In genomic region chr7:38561166-38561565, GRCh38 we compare ENCODE assay signal across 26 cellular contexts.
DNase-seq lines count a peak whose midpoint lies in the region; TF ChIP-seq lines count a peak whose summit lies in the region.
"Had no signal": no experiment of that assay in that cellular context is flagged by ENCODE, and none has a peak within 500 bp of the region (broad histone marks: within the 10 kb centered on the region; RNA-seq: fewer than 3 reads in every experiment).

No MANE protein-coding gene starts in this region.

- H4K91ac ChIP-seq in H9 (ENCODE audit: insufficient read length, low read depth, low read length): no peak overlapping the region

- H3K79me2 ChIP-seq in H9 (ENCODE audit: insufficient read depth, low read length): no peaks in the 10 kb centered on the region

- no peak overlapping the region for H2BK5ac ChIP-seq in H9 (ENCODE audit: insufficient read length, low read length)

- H3K18ac ChIP-seq in H9 (ENCODE audit: insufficient read length, low read depth, low read length): no peak overlapping the region

- no CpG with 5 or more reads among the region's 3 CpGs for WGBS in H9 (ENCODE audit: extremely low coverage, insufficient read length, low lambda C conversion rate)
- 89% methylated on average over 3 of the region's 3 CpGs for WGBS in esophagus muscularis mucosa

- H2BK20ac ChIP-seq in H9 (ENCODE audit: low read depth, low read length, poor library complexity, severe bottlenecking): no peak overlapping the region

- H3K4me1 ChIP-seq in H9 (ENCODE audit: insufficient read depth, low read length) (no peaks in the 10 kb centered on the region), esophagus muscularis mucosa (no peaks in the 10 kb centered on the region)
- H3K4me1 ChIP-seq: left ventricle myocardium inferior had no signal

- no peak overlapping the region for H4K8ac ChIP-seq in H9 (replicated peaks; ENCODE audit: insufficient read length, low read depth, low read length)

- H2AFZ ChIP-seq in H9 (ENCODE audit: low read length): no peak overlapping the region

- no peaks in the 10 kb centered on the region for H3K23me2 ChIP-seq in H9 (ENCODE audit: insufficient read length, low read depth, low read length, poor library complexity, severe bottlenecking)

- H3K36me3 Mint-ChIP-seq in H9 (ENCODE audit: insufficient read depth in 1 of 3, low read depth in 3 of 3): no peaks in the 10 kb centered on the region
- H3K36me3 Mint-ChIP-seq: activated naive CD4-positive, alpha-beta T cell treated with anti-CD3 and anti-CD28 coated beads, Interleukin-2, amount 10 ng/mL, durations not matched to agents 7 days and 5 days; immature natural killer cell; natural killer cell; stimulated activated effector memory CD8-positive, alpha-beta T cell treated with anti-CD3 and anti-CD28 coated beads, Interleukin-12 subunit alpha, Interleukin-12 subunit beta, amount 100 ng/mL, for 72 hours; WTC11 had no signal

- peak overlapping the region; percentile 50 for H4K5ac ChIP-seq in H9 (ENCODE audit: insufficient read length, low read depth, low read length)

- H3K4ac ChIP-seq in H9 (ENCODE audit: low read depth, low read length): no peak overlapping the region

- H2AK5ac ChIP-seq in H9 (ENCODE audit: insufficient read length, low read length): no peak overlapping the region

- TF ChIP-seq POLR2A in esophagus muscularis mucosa (IDR thresholded peaks at IDR 0.05; ENCODE audit: low read depth): no peak

- H3K27me3 ChIP-seq in H9 (ENCODE audit: insufficient read depth, low read length): no peaks in the 10 kb centered on the region
- no peaks in the 10 kb centered on the region for H3K27me3 ChIP-seq in esophagus muscularis mucosa

- peaks cover 3 to 6% of the 10 kb centered on the region in 2 experiments; a peak in 2 of 4 replicates for H3K4me1 Mint-ChIP-seq in H9
- H3K4me1 Mint-ChIP-seq: activated naive CD4-positive, alpha-beta T cell treated with anti-CD3 and anti-CD28 coated beads, Interleukin-2, amount 10 ng/mL, durations not matched to agents 7 days and 5 days; immature natural killer cell; natural killer cell; stimulated activated effector memory CD8-positive, alpha-beta T cell treated with anti-CD3 and anti-CD28 coated beads, Interleukin-12 subunit alpha, Interleukin-12 subunit beta, amount 100 ng/mL, for 72 hours had no signal

- no peak overlapping the region for H3T11ph ChIP-seq in H9 (ENCODE audit: low read length)

- H3K4me3 ChIP-seq in AG09309 (ENCODE audit: control insufficient read depth, low read depth, low read length): no peak overlapping the region
- no peak overlapping the region for H3K4me3 ChIP-seq in esophagus muscularis mucosa
- H3K4me3 ChIP-seq: left ventricle myocardium inferior had no signal

- H3K4me2 ChIP-seq in H9 (ENCODE audit: insufficient read depth, insufficient read length, low read length): no peak overlapping the region

- intact Hi-C loops in esophagus muscularis mucosa (cut with DNase I): no loop called here

- H3K9me3 ChIP-seq in H9 (ENCODE audit: control insufficient read depth, low read depth, low read length) (no peaks in the 10 kb centered on the region), esophagus muscularis mucosa (no peaks in the 10 kb centered on the region)
- H3K9me3 ChIP-seq: left ventricle myocardium inferior had no signal

- DNase-seq in AG09309 (ENCODE audit: low read depth): no peak
- DNase-seq in H9: no peak
- DNase-seq in RWPE1 (ENCODE audit: low spot score): peak; percentile 6
- peak; percentile 39 for DNase-seq in esophagus muscularis mucosa (ENCODE audit: extremely low spot score)
- no peak for DNase-seq in NOMO-1 (lab: John Stamatoyannopoulos, UW; ENCODE audit: unreplicated experiment in 2 of 2)
- DNase-seq in inferior parietal cortex (ENCODE audit: extremely low spot score): no peak
- no peak for DNase-seq in SK-N-DZ (ENCODE audit: low spot score)
- DNase-seq in NCI-H446 (lab: John Stamatoyannopoulos, UW): no peak
- DNase-seq: activated naive CD4-positive, alpha-beta T cell treated with anti-CD3 and anti-CD28 coated beads, Interleukin-2, amount 10 ng/mL, durations not matched to agents 7 days and 5 days; central memory CD4-positive, alpha-beta T cell; DND-41; immature natural killer cell; KBM-7; left ventricle myocardium inferior; midbrain; natural killer cell; NCI-H1694 treated with DMSO at 0.1 percent for 48 hours; NCI-H2171; NCI-H526 treated with DMSO at 0.1 percent for 48 hours; retina; stimulated activated CD4-positive, alpha-beta T cell treated with anti-CD3 and anti-CD28 coated beads, Interleukin-2, amount 100 ng/mL, for 48 hours had no signal

- no peak for TF ChIP-seq EP300 in esophagus muscularis mucosa (IDR thresholded peaks at IDR 0.05)

- H3K27ac ChIP-seq in H9 (ENCODE audit: insufficient read length, low read depth, low read length) (no peak overlapping the region), RWPE1 (no peak overlapping the region), esophagus muscularis mucosa (replicated peaks in 1 of 4) (no peak overlapping the region)
- H3K27ac ChIP-seq: C4-2B, left ventricle myocardium inferior had no signal

- H3K27me3 Mint-ChIP-seq in H9 (ENCODE audit: low read depth): no peaks in the 10 kb centered on the region; the same call in 1 of the 2 replicates
- H3K27me3 Mint-ChIP-seq: dendritic cell treated with granulocyte-macrophage colony-stimulating factor and Interleukin-4, amounts not matched to agents 40 ng/mL and 50 ng/mL, for 4 days had no signal

- peaks cover 0 to under 1% of the 10 kb centered on the region in 2 experiments; a peak in 3 of 5 replicates for H3K9me3 Mint-ChIP-seq in H9
- H3K9me3 Mint-ChIP-seq: activated naive CD4-positive, alpha-beta T cell treated with anti-CD3 and anti-CD28 coated beads, Interleukin-2, amount 10 ng/mL, durations not matched to agents 7 days and 5 days; activated T-helper 1 cell treated with anti-CD3 and anti-CD28 coated beads, Interleukin-12 subunit alpha, Interleukin-12 subunit beta, Interleukin-2, Interleukin-4 antibody, amounts not matched to agents 30 ng/mL and 10 ng/mL and 1 ng/mL, durations not matched to agents 14 hours and 24 hours and 36 hours; dendritic cell treated with granulocyte-macrophage colony-stimulating factor and Interleukin-4, amounts not matched to agents 40 ng/mL and 50 ng/mL, for 4 days; natural killer cell; stimulated activated effector memory CD8-positive, alpha-beta T cell treated with anti-CD3 and anti-CD28 coated beads, Interleukin-12 subunit alpha, Interleukin-12 subunit beta, amount 100 ng/mL, for 72 hours had no signal

- H2BK12ac ChIP-seq in H9 (ENCODE audit: insufficient read length, low read depth, low read length): no peak overlapping the region

- no peak overlapping the region for H3K14ac ChIP-seq in H9 (ENCODE audit: insufficient read depth, low read length)

- TF ChIP-seq CTCF in AG09309 (IDR thresholded peaks at IDR 0.05; ENCODE audit: control insufficient read depth, insufficient read depth, low read depth, low read length, missing control alignments): peak; percentile 21
- TF ChIP-seq CTCF in H9 (conservative IDR thresholded peaks at IDR 0.05): no peak
- TF ChIP-seq CTCF in RWPE1 (conservative IDR thresholded peaks at IDR 0.05; ENCODE audit: low read depth): no peak
- TF ChIP-seq CTCF in esophagus muscularis mucosa (IDR thresholded peaks at IDR 0.05): no peak

- CTCF ChIA-PET in RWPE1 (lab: Yijun Ruan, JAX): no interaction called here

- no peak overlapping the region for H3K27ac Mint-ChIP-seq in H9
- H3K27ac Mint-ChIP-seq: activated naive CD4-positive, alpha-beta T cell treated with anti-CD3 and anti-CD28 coated beads, Interleukin-2, amount 10 ng/mL, durations not matched to agents 7 days and 5 days; activated T-helper 1 cell treated with anti-CD3 and anti-CD28 coated beads, Interleukin-12 subunit alpha, Interleukin-12 subunit beta, Interleukin-2, Interleukin-4 antibody, amounts not matched to agents 30 ng/mL and 10 ng/mL and 1 ng/mL, durations not matched to agents 14 hours and 24 hours and 36 hours; dendritic cell treated with granulocyte-macrophage colony-stimulating factor and Interleukin-4, amounts not matched to agents 40 ng/mL and 50 ng/mL, for 4 days; immature natural killer cell; natural killer cell; stimulated activated effector memory CD8-positive, alpha-beta T cell treated with anti-CD3 and anti-CD28 coated beads, Interleukin-12 subunit alpha, Interleukin-12 subunit beta, amount 100 ng/mL, for 72 hours; WTC11 had no signal

- H3K56ac ChIP-seq in H9 (ENCODE audit: insufficient read length, low read depth, low read length): no peak overlapping the region

- POLR2A ChIA-PET in RWPE1 (lab: Yijun Ruan, JAX; ENCODE audit: low non-redundant PET): no interaction called here

- no peak overlapping the region for H2BK15ac ChIP-seq in H9 (ENCODE audit: low read depth, low read length)

- no peaks in the 10 kb centered on the region for H3K79me1 ChIP-seq in H9 (ENCODE audit: insufficient read depth, low read depth, low read length, poor library complexity, severe bottlenecking)

- H2BK120ac ChIP-seq in H9 (ENCODE audit: low read depth, low read length, poor library complexity, severe bottlenecking): no peak overlapping the region

- no peak overlapping the region for H3K23ac ChIP-seq in H9 (ENCODE audit: insufficient read length, low read depth, low read length)

- no peaks in the 10 kb centered on the region for H4K20me1 ChIP-seq in H9 (ENCODE audit: control insufficient read depth, insufficient read depth, insufficient read length)

- no peak overlapping the region for H3K9ac ChIP-seq in H9 (ENCODE audit: extremely low read depth, insufficient read length, low read length)

- H3K36me3 ChIP-seq in esophagus muscularis mucosa: no peaks in the 10 kb centered on the region
- H3K36me3 ChIP-seq: left ventricle myocardium inferior had no signal

- H3K4me3 Mint-ChIP-seq in H9: no peak overlapping the region
- H3K4me3 Mint-ChIP-seq: activated naive CD4-positive, alpha-beta T cell treated with anti-CD3 and anti-CD28 coated beads, Interleukin-2, amount 10 ng/mL, durations not matched to agents 7 days and 5 days; activated T-helper 1 cell treated with anti-CD3 and anti-CD28 coated beads, Interleukin-12 subunit alpha, Interleukin-12 subunit beta, Interleukin-2, Interleukin-4 antibody, amounts not matched to agents 30 ng/mL and 10 ng/mL and 1 ng/mL, durations not matched to agents 14 hours and 24 hours and 36 hours; dendritic cell treated with granulocyte-macrophage colony-stimulating factor and Interleukin-4, amounts not matched to agents 40 ng/mL and 50 ng/mL, for 4 days; immature natural killer cell; natural killer cell; stimulated activated effector memory CD8-positive, alpha-beta T cell treated with anti-CD3 and anti-CD28 coated beads, Interleukin-12 subunit alpha, Interleukin-12 subunit beta, amount 100 ng/mL, for 72 hours; WTC11 had no signal

Comparison
In these comparisons a context has a peak if more than half of its experiments do, and no peak if none do; other contexts are left out.
1. DNase-seq: peak in RWPE1 (single experiment) and esophagus muscularis mucosa (single experiment); none in AG09309 (single experiment), H9 (single experiment), NOMO-1 (0 of 2), inferior parietal cortex (single experiment), SK-N-DZ (single experiment) and NCI-H446 (0 of 2).